1 cellular context compared by ENCODE assay signal in genomic region chr7:159013825-159014289, GRCh38.
TF ChIP-seq lines count a peak whose summit lies in the region.

No MANE protein-coding gene starts in this region.

TF ChIP-seq in H1, 55 proteins besides CTCF, POLR2A, EP300 and RAD21 (continued from another document):
- no peak for TF ChIP-seq ASH2L (IDR thresholded peaks at IDR 0.05; ENCODE audit: low read length)
- TF ChIP-seq RBBP5 (IDR thresholded peaks at IDR 0.05; ENCODE audit: borderline replicate concordance, low read depth, low read length), result no peak
- TF ChIP-seq SP2 (IDR thresholded peaks at IDR 0.05; ENCODE audit: low read length), result no peak
- no peak for TF ChIP-seq ATF3 (IDR thresholded peaks at IDR 0.05; ENCODE audit: insufficient read depth, low read depth, low read length)
- no peak for TF ChIP-seq GTF2F1 (IDR thresholded peaks at IDR 0.05; ENCODE audit: borderline replicate concordance, low read depth, low read length)
- no peak for TF ChIP-seq BCL11A (IDR thresholded peaks at IDR 0.05; ENCODE audit: low read depth in 2 of 2, low read length in 2 of 2)
- no peak for TF ChIP-seq ATF2 (IDR thresholded peaks at IDR 0.05; ENCODE audit: low read length)
- TF ChIP-seq SIX5 (IDR thresholded peaks at IDR 0.05; ENCODE audit: low read depth, low read length), result no peak
- TF ChIP-seq GABPA (IDR thresholded peaks at IDR 0.05; ENCODE audit: borderline replicate concordance, insufficient read depth, low read length), result no peak
TF ChIP-seq in H1: peak in this region for 0.
